11 cellular contexts compared by ENCODE assay signal in the genomic region with DNA sequence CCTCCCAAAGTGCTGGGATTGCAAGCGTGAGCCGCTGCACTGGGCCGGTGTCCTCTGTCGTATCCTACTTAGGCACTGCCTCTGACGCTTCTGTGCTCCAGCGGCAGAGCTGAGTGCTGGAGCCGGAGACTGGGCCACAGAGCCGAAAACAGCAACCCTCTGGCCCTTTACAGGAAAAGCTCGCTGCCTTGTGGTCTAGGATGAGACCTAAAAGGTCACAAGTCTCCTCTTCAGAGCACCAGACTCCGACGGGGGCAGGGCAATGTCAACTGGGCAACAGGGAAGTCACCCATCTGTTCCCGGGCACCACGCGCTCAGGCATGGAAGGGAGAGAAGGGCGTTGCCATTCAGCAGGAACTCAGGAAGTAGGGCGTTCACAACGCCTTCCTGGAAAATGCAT.
A peak's percentile ranks its signal among the peaks of the same experiment; 100 is the strongest.
DNase-seq lines count a peak whose midpoint lies in the region; ATAC-seq and TF ChIP-seq lines count a peak whose summit lies in the region.
"Had no signal": no experiment of that assay in that cellular context is flagged by ENCODE, and none has a peak within 500 bp of the region (broad histone marks: within the 10 kb centered on the region; RNA-seq: fewer than 3 reads in every experiment).

No MANE protein-coding gene starts in this region.

- intact Hi-C loops in upper lobe of right lung (cut with DNase I): no loop called here

- H3K27me3 Mint-ChIP-seq in activated naive CD4-positive, alpha-beta T cell treated with anti-CD3 and anti-CD28 coated beads, Interleukin-2, amount 10 ng/mL, durations not matched to agents 7 days and 5 days: peaks cover 14% of the 10 kb centered on the region
- H3K27me3 Mint-ChIP-seq in effector memory CD8-positive, alpha-beta T cell: no peaks in the 10 kb centered on the region

- CTCF ChIA-PET in activated naive CD4-positive, alpha-beta T cell treated with anti-CD3 and anti-CD28 coated beads, Interleukin-2, amount 10 ng/mL, durations not matched to agents 7 days and 5 days (lab: Charles Lee): interaction anchor here (1.2 kb wide), 1 partner anchor 89 kb away, joined by 3 read pairs; no protein-coding TSS in a partner anchor

- no peaks in the 10 kb centered on the region for H3K27me3 ChIP-seq in upper lobe of right lung
- H3K27me3 ChIP-seq: brain microvascular endothelial cell had no signal

- H3K4me3 Mint-ChIP-seq in activated naive CD4-positive, alpha-beta T cell treated with anti-CD3 and anti-CD28 coated beads, Interleukin-2, amount 10 ng/mL, durations not matched to agents 7 days and 5 days: no peak overlapping the region
- peak overlapping the region in 1 of 2 donors; percentile 13 for H3K4me3 Mint-ChIP-seq in effector memory CD8-positive, alpha-beta T cell

- peak overlapping the region; percentile 73 for H3K27ac ChIP-seq in upper lobe of right lung
- H3K27ac ChIP-seq: brain microvascular endothelial cell, foreskin keratinocyte had no signal

- peaks cover 16% of the 10 kb centered on the region for H3K9me3 Mint-ChIP-seq in activated naive CD4-positive, alpha-beta T cell treated with anti-CD3 and anti-CD28 coated beads, Interleukin-2, amount 10 ng/mL, durations not matched to agents 7 days and 5 days
- H3K9me3 Mint-ChIP-seq in effector memory CD8-positive, alpha-beta T cell: no peaks in the 10 kb centered on the region

- H3K36me3 ChIP-seq in upper lobe of right lung: no peaks in the 10 kb centered on the region
- H3K36me3 ChIP-seq: brain microvascular endothelial cell had no signal

- H3K4me1 ChIP-seq in upper lobe of right lung: peaks cover 14% of the 10 kb centered on the region
- H3K4me1 ChIP-seq: foreskin keratinocyte had no signal

- H3K4me3 ChIP-seq in upper lobe of right lung: no peak overlapping the region

- H3K27ac Mint-ChIP-seq in activated naive CD4-positive, alpha-beta T cell treated with anti-CD3 and anti-CD28 coated beads, Interleukin-2, amount 10 ng/mL, durations not matched to agents 7 days and 5 days: peak overlapping the region; percentile 67
- H3K27ac Mint-ChIP-seq in effector memory CD8-positive, alpha-beta T cell: no peak overlapping the region

- peak; percentile 47 for DNase-seq in activated naive CD4-positive, alpha-beta T cell treated with anti-CD3 and anti-CD28 coated beads, Interleukin-2, amount 10 ng/mL, durations not matched to agents 7 days and 5 days
- no peak for DNase-seq in activated naive CD4-positive, alpha-beta T cell (lab: John Stamatoyannopoulos, UW)
- DNase-seq in effector memory CD8-positive, alpha-beta T cell: no peak
- DNase-seq in mucosa of gallbladder (ENCODE audit: low spot score) (peak; percentile 61), upper lobe of right lung (peak; percentile 90), NCI-H2196 treated with DMSO at 0.1 percent for 48 hours (lab: John Stamatoyannopoulos, UW; ENCODE audit: unreplicated experiment) (no peak), HT-29 (ENCODE audit: low spot score) (no peak)
- DNase-seq: brain microvascular endothelial cell, foreskin keratinocyte, PC-3 had no signal

- H3K4me1 Mint-ChIP-seq in activated naive CD4-positive, alpha-beta T cell treated with anti-CD3 and anti-CD28 coated beads, Interleukin-2, amount 10 ng/mL, durations not matched to agents 7 days and 5 days: peaks cover 47% of the 10 kb centered on the region
- H3K4me1 Mint-ChIP-seq in effector memory CD8-positive, alpha-beta T cell (ENCODE audit: low read depth in 2 of 2): peaks cover under 1 to 14% of the 10 kb centered on the region in 2 donors

- H3K9me3 ChIP-seq in upper lobe of right lung: no peaks in the 10 kb centered on the region

- peaks cover 2% of the 10 kb centered on the region for H3K36me3 Mint-ChIP-seq in activated naive CD4-positive, alpha-beta T cell treated with anti-CD3 and anti-CD28 coated beads, Interleukin-2, amount 10 ng/mL, durations not matched to agents 7 days and 5 days
- H3K36me3 Mint-ChIP-seq in effector memory CD8-positive, alpha-beta T cell (ENCODE audit: insufficient read depth): no peaks in the 10 kb centered on the region

- peak; percentile 24 for ATAC-seq in effector memory CD8-positive, alpha-beta T cell (replicated peaks)
- peak; percentile 94 for ATAC-seq in upper lobe of right lung
- no peak for ATAC-seq in HG03139 (IDR thresholded peaks at IDR 0.05; ENCODE audit: unreplicated experiment)
- ATAC-seq: foreskin keratinocyte, PC-3 had no signal

- no peak for TF ChIP-seq CTCF in upper lobe of right lung (IDR thresholded peaks at IDR 0.05)

Comparison
In these comparisons a context has a peak if more than half of its experiments do, and no peak if none do; other contexts are left out.
1. DNase-seq: peak in activated naive CD4-positive, alpha-beta T cell treated with anti-CD3 and anti-CD28 coated beads, Interleukin-2, amount 10 ng/mL, durations not matched to agents 7 days and 5 days (single experiment), mucosa of gallbladder (single experiment) and upper lobe of right lung (single experiment); none in activated naive CD4-positive, alpha-beta T cell (0 of 4), effector memory CD8-positive, alpha-beta T cell (0 of 3), NCI-H2196 treated with DMSO at 0.1 percent for 48 hours (single experiment) and HT-29 (single experiment).